8 cellular contexts compared by ENCODE assay signal in genomic region chr13:32581177-32581786, GRCh38. TPM values are rescaled to one million over a fixed set of nuclear protein-coding genes. Genes with fewer than 3 reads are reported as not detected.
DNase-seq lines count a peak whose midpoint lies in the region; ATAC-seq, FAIRE-seq and TF ChIP-seq lines count a peak whose summit lies in the region.

No MANE protein-coding gene starts in this region.

- H3K79me2 ChIP-seq in keratinocyte (ENCODE audit: control insufficient read depth, insufficient read depth, low read length), result no peaks in the 10 kb centered on the region

- no peak for FAIRE-seq in keratinocyte (lab: Jason Lieb, UNC)

- dilution Hi-C loops in keratinocyte (cut with MboI; ENCODE audit: extremely low pct_ligation_motif_present, low sequenced_read_pairs), result no loop called here

- no peak for ATAC-seq in GM18907 (IDR thresholded peaks at IDR 0.05; ENCODE audit: unreplicated experiment)

- DNase-seq in Ammon's horn (ENCODE audit: low spot score), result peak; percentile 27
- no peak for DNase-seq in HFF-Myc (ENCODE audit: extremely low read depth, low read depth)
- DNase-seq in keratinocyte (ENCODE audit: low read depth, low spot score), result no peak
- DNase-seq in UCSD-AML1 (lab: John Stamatoyannopoulos, UW; ENCODE audit: unreplicated experiment), result no peak
- no peak for DNase-seq in COLO668 (lab: John Stamatoyannopoulos, UW; ENCODE audit: unreplicated experiment)
- no peak for DNase-seq in stimulated activated CD8-positive, alpha-beta memory T cell treated with anti-CD3 and anti-CD28 coated beads, Interleukin-4, amount 100 ng/mL, for 48 hours

- TF ChIP-seq CTCF in HFF-Myc (IDR thresholded peaks at IDR 0.05; ENCODE audit: low read depth, low read length, missing control alignments) (peak; percentile 29), VCaP (conservative IDR thresholded peaks at IDR 0.05) (peak; percentile 76), keratinocyte (optimal IDR thresholded peaks at IDR 0.05 in 1 of 3, IDR thresholded peaks at IDR 0.05 in 1 of 3, conservative IDR thresholded peaks at IDR 0.05 in 1 of 3; ENCODE audit: extremely low read depth in 1 of 3, insufficient read depth in 2 of 3, low read length in 3 of 3) (peak in 2 of 3 experiments; percentile 16 to 19)

- peaks cover 3% of the 10 kb centered on the region for H3K9me3 ChIP-seq in keratinocyte (ENCODE audit: control insufficient read depth, low read depth, low read length)

- no peaks in the 10 kb centered on the region for H4K20me1 ChIP-seq in keratinocyte (ENCODE audit: control insufficient read depth, extremely low read depth, insufficient read depth, low read length)

- no peak overlapping the region for H3K4me3 ChIP-seq in HFF-Myc (replicated peaks; ENCODE audit: low read depth, low read length)
- H3K4me3 ChIP-seq in keratinocyte (ENCODE audit: control insufficient read depth in 2 of 3, extremely low read depth in 1 of 3, insufficient read depth in 2 of 3, low read depth in 1 of 3, low read length in 3 of 3), result no peak overlapping the region

- H3K4me2 ChIP-seq in keratinocyte (ENCODE audit: control insufficient read depth, extremely low read depth, insufficient read depth, low read depth, low read length), result no peak overlapping the region

- H3K9ac ChIP-seq in keratinocyte (ENCODE audit: control insufficient read depth, extremely low read depth, insufficient read depth, low read length), result no peak overlapping the region

- H3K27ac ChIP-seq in VCaP, result no peak overlapping the region
- no peak overlapping the region for H3K27ac ChIP-seq in keratinocyte (ENCODE audit: control insufficient read depth, insufficient read depth, low read length)

- H3K9me1 ChIP-seq in keratinocyte (ENCODE audit: control insufficient read depth, extremely low read depth, insufficient read depth, low read length), result no peaks in the 10 kb centered on the region

- H3K4me1 ChIP-seq in keratinocyte (ENCODE audit: control insufficient read depth, extremely low read depth, insufficient read depth, low read length), result peaks cover 6% of the 10 kb centered on the region

- H3K36me3 ChIP-seq in keratinocyte (ENCODE audit: control insufficient read depth in 2 of 2, extremely low read depth in 1 of 2, insufficient read depth in 2 of 2, low read length in 2 of 2), result no peaks in the 10 kb centered on the region

- no peak overlapping the region for H2AFZ ChIP-seq in keratinocyte (ENCODE audit: control insufficient read depth, low read length)

- H3K27me3 ChIP-seq in keratinocyte (ENCODE audit: control insufficient read depth, extremely low read depth, insufficient read depth, low read length), result no peaks in the 10 kb centered on the region

RNA-seq across cellular contexts. Expression of gene PDS5B, which starts 5.0 kb away (rescaled TPM):
- 3.7 to 6.9 TPM (median 5.8 TPM) in 3 replicates for polyA plus RNA-seq in keratinocyte
- 24.2 TPM for polyA plus RNA-seq in keratinocyte (2011; ENCODE audit: low read depth)
- 2.7 and 6.1 TPM in 2 replicates for polyA plus RNA-seq in keratinocyte (2011; cell fraction: cytosol; rRNA removed)
- 8.2 and 10.0 TPM in 2 replicates for polyA plus RNA-seq in keratinocyte (2011; cell fraction: nucleus; rRNA removed)
- 5.6 and 7.6 TPM in 2 replicates for polyA plus RNA-seq in keratinocyte (2012; ENCODE audit: low replicate concordance)
- 2.3 to 19.1 TPM (median 6.5 TPM) in 3 replicates for polyA minus RNA-seq in keratinocyte
- 5.8 TPM for polyA minus RNA-seq in keratinocyte (2011; cell fraction: cytosol; rRNA and poly(A)+ RNA removed)
- 13.0 and 22.7 TPM in 2 replicates for polyA minus RNA-seq in keratinocyte (2011; cell fraction: nucleus; rRNA and poly(A)+ RNA removed)

RNA-seq across cellular contexts. Expression of gene N4BP2L2, which starts 42.7 kb away (rescaled TPM):
- polyA plus RNA-seq in keratinocyte, result 27.6 to 75.4 TPM (median 46.1 TPM) in 3 replicates
- polyA plus RNA-seq in keratinocyte (2011; ENCODE audit: low read depth), result 151 TPM
- polyA plus RNA-seq in keratinocyte (2011; cell fraction: cytosol; rRNA removed), result 29.2 and 42.1 TPM in 2 replicates
- polyA plus RNA-seq in keratinocyte (2011; cell fraction: nucleus; rRNA removed), result 119 and 183 TPM in 2 replicates
- 31.4 and 82.9 TPM in 2 replicates for polyA plus RNA-seq in keratinocyte (2012; ENCODE audit: low replicate concordance)
- 11.0 to 66.8 TPM (median 23.1 TPM) in 3 replicates for polyA minus RNA-seq in keratinocyte
- polyA minus RNA-seq in keratinocyte (2011; cell fraction: cytosol; rRNA and poly(A)+ RNA removed), result 9.6 TPM
- 36.9 and 84.9 TPM in 2 replicates for polyA minus RNA-seq in keratinocyte (2011; cell fraction: nucleus; rRNA and poly(A)+ RNA removed)

Comparison
In these comparisons a context has a peak if more than half of its experiments do, and no peak if none do; other contexts are left out.
1. CTCF ChIP-seq: peak in every context shown above with its lines; median percentile 76 in VCaP; 29 in HFF-Myc; 18 in keratinocyte.